In genomic region chr16:86789621-86790051, GRCh38 we compare ENCODE assay signal across 23 cellular contexts.
DNase-seq lines count a peak whose midpoint lies in the region; ATAC-seq, FAIRE-seq and TF ChIP-seq lines count a peak whose summit lies in the region.
"Had no signal": no experiment of that assay in that cellular context is flagged by ENCODE, and none has a peak within 500 bp of the region (broad histone marks: within the 10 kb centered on the region; RNA-seq: fewer than 3 reads in every experiment).

No MANE protein-coding gene starts in this region.

- TF ChIP-seq POLR2A in K562 (conservative IDR thresholded peaks at IDR 0.05): no peak

- peaks cover 2% of the 10 kb centered on the region for H3K9me1 ChIP-seq in K562 (ENCODE audit: control insufficient read depth, insufficient read depth, low read length)

- in situ Hi-C loops in K562 (cut with MboI): no loop called here

- no peak overlapping the region for H3K4me2 ChIP-seq in K562 (ENCODE audit: insufficient read depth, low read length)

- H3K27me3 ChIP-seq in AG04450 (ENCODE audit: control insufficient read depth, insufficient read depth, low read length) (no peaks in the 10 kb centered on the region), HUES64 (ENCODE audit: insufficient read depth, low read length) (no peaks in the 10 kb centered on the region), K562 (ENCODE audit: control insufficient read depth in 2 of 2, insufficient read depth in 2 of 2, low read length in 2 of 2) (peaks cover 32 to 59% of the 10 kb centered on the region in 2 experiments; a peak in 4 of 5 replicates)

- H3K4me3 ChIP-seq in AG04450 (ENCODE audit: low read depth, low read length): no peak overlapping the region
- no peak overlapping the region for H3K4me3 ChIP-seq in HUES64 (ENCODE audit: low read length)
- H3K4me3 ChIP-seq in K562: no peak overlapping the region
- H3K4me3 ChIP-seq in kidney (ENCODE audit: low read length in 2 of 2): no peak overlapping the region

- TF ChIP-seq RAD21 in K562 (CRISPR knock-in tag; conservative IDR thresholded peaks at IDR 0.05 in 1 of 2, IDR thresholded peaks at IDR 0.05 in 1 of 2): no peak

- FAIRE-seq in K562 (lab: Jason Lieb, UNC) (no peak), kidney (lab: Jason Lieb, UNC) (no peak)
- FAIRE-seq: GM12892 had no signal

- H3K4me1 ChIP-seq in HUES64 (ENCODE audit: insufficient read depth, low read length) (peaks cover 23% of the 10 kb centered on the region), K562 (replicated peaks in 1 of 2; ENCODE audit: control insufficient read depth in 2 of 2, insufficient read depth in 2 of 2, low read length in 2 of 2) (no peaks in the 10 kb centered on the region), kidney (ENCODE audit: control insufficient read depth in 1 of 2, insufficient read depth in 1 of 2, low read depth in 1 of 2, low read length in 2 of 2) (no peaks in the 10 kb centered on the region)
- H3K4me1 ChIP-seq: BE2C had no signal

- H3K27ac ChIP-seq in AG04450 (ENCODE audit: low read depth, low read length) (no peak overlapping the region), HUES64 (ENCODE audit: low read depth, low read length) (0 out of 2 replicates have a peak overlapping the region, but pooled peaks have one; percentile 8), K562 (ENCODE audit: extremely low read depth, low read depth, low read length) (no peak overlapping the region), kidney (ENCODE audit: low read depth in 2 of 2, low read length in 2 of 2) (no peak overlapping the region)
- H3K27ac ChIP-seq: 22Rv1 had no signal

- CTCF ChIA-PET in AG04450 (lab: Charles Lee): interaction anchor here (0.7 to 1.1 kb wide), 2 partner anchors 19 to 215 kb away, joined by 3 read pairs; no protein-coding TSS in a partner anchor
- CTCF ChIA-PET in K562 (lab: Yijun Ruan, JAX; ENCODE audit: low intra/inter-chr PET ratio): no interaction called here

- 0 out of 2 replicates have a peak, but pooled peaks cover 5% of the 10 kb centered on the region for H4K20me1 ChIP-seq in K562 (replicated peaks; ENCODE audit: control insufficient read depth, insufficient read depth, low read length)

- no peak for ATAC-seq in K562
- ATAC-seq in HG02840 (IDR thresholded peaks at IDR 0.05; ENCODE audit: low FRiP score, unreplicated experiment): no peak
- ATAC-seq: activated CD8-positive, alpha-beta T cell treated with anti-CD3 and anti-CD28 coated beads, Interleukin-2, amount 10 ng/mL, durations not matched to agents 7 days and 5 days; right cardiac atrium had no signal

- WGBS in HUES64: 76% methylated on average over 13 of the region's 13 CpGs
- WGBS in K562 (ENCODE audit: insufficient coverage, low coverage, missing lambda C conversion rate): under 1% methylated on average over 12 of the region's 13 CpGs

- intact Hi-C loops in K562 (cut with micrococcal nuclease): no loop called here
- intact Hi-C loops in kidney (cut with DNase I): no loop called here

- no peaks in the 10 kb centered on the region; the same call in 1 of the 2 replicates for H3K9me3 ChIP-seq in AG04450 (ENCODE audit: control insufficient read depth, insufficient read depth, low read length)
- no peaks in the 10 kb centered on the region for H3K9me3 ChIP-seq in HUES64 (ENCODE audit: insufficient read depth, low read depth, low read length)
- no peaks in the 10 kb centered on the region for H3K9me3 ChIP-seq in K562 (replicated peaks; ENCODE audit: control insufficient read depth, insufficient read depth, low read depth, low read length)
- no peaks in the 10 kb centered on the region for H3K9me3 ChIP-seq in kidney (ENCODE audit: control insufficient read depth in 1 of 2, low read length in 2 of 2)
- H3K9me3 ChIP-seq: BE2C had no signal

- H3K36me3 ChIP-seq in HUES64 (ENCODE audit: insufficient read depth, low read length): no peaks in the 10 kb centered on the region
- H3K36me3 ChIP-seq in K562 (ENCODE audit: control insufficient read depth, insufficient read depth, low read length): no peaks in the 10 kb centered on the region
- no peaks in the 10 kb centered on the region for H3K36me3 ChIP-seq in kidney (ENCODE audit: control insufficient read depth in 1 of 2, insufficient read depth in 2 of 2, low read length in 2 of 2)
- H3K36me3 ChIP-seq: BE2C had no signal

- no peak for TF ChIP-seq EP300 in K562 (IDR thresholded peaks at IDR 0.05; ENCODE audit: low read length)

- POLR2A ChIA-PET in AG04450 (lab: Yijun Ruan, JAX): interaction anchor here (0.5 kb wide), 1 partner anchor 213 kb away, joined by 5 read pairs; no protein-coding TSS in a partner anchor
- POLR2A ChIA-PET in K562 (lab: Yijun Ruan, JAX): no interaction called here

- TF ChIP-seq CTCF in AG04450 (IDR thresholded peaks at IDR 0.05; ENCODE audit: low read depth, low read length) (no peak), K562 (IDR thresholded peaks at IDR 0.05 in 2 of 3, conservative IDR thresholded peaks at IDR 0.05 in 1 of 3; ENCODE audit: insufficient read depth in 2 of 3, low read depth in 1 of 3, low read length in 3 of 3) (no peak), kidney (IDR thresholded peaks at IDR 0.05; ENCODE audit: borderline replicate concordance, extremely low read depth, insufficient read depth) (no peak)

- DNase-seq in AG04450 (ENCODE audit: low read depth, low spot score): peak; percentile 6
- DNase-seq in K562 (ENCODE audit: extremely low read depth in 1 of 4, low spot score in 3 of 4): no peak
- DNase-seq in kidney tubule cell (ENCODE audit: low spot score): peak; percentile 36
- DNase-seq in kidney: no peak
- DNase-seq in SW480 (ENCODE audit: low spot score): no peak
- DNase-seq in activated CD8-positive, alpha-beta memory T cell treated with anti-CD3 and anti-CD28 coated beads for 24 hours: no peak
- DNase-seq: activated CD4-positive, CD25-positive, alpha-beta regulatory T cell treated with anti-CD3 and anti-CD28 coated beads, Interleukin-2, amount 50 U/mL, for 72 hours; activated CD8-positive, alpha-beta T cell treated with anti-CD3 and anti-CD28 coated beads, Interleukin-2, amount 10 ng/mL, durations not matched to agents 7 days and 5 days; activated T-cell treated with anti-CD3 and anti-CD28 coated beads, Interleukin-2, amount 50 U/mL, for 1 hour; amniotic stem cell; BE2C; cerebellar nuclear complex; DMS79; effector CD4-positive, alpha-beta T cell; erythroblast; kidney glomerular epithelial cell; NCI-H526 treated with DMSO at 0.1 percent for 48 hours; stimulated activated CD8-positive, alpha-beta memory T cell treated with anti-CD3 and anti-CD28 coated beads, Interleukin-4, amount 100 ng/mL, for 48 hours had no signal

- H3K79me2 ChIP-seq in K562 (ENCODE audit: control insufficient read depth, insufficient read depth, low read length): no peaks in the 10 kb centered on the region

- no peak overlapping the region for H3K9ac ChIP-seq in HUES64 (ENCODE audit: low read depth, low read length)
- H3K9ac ChIP-seq in K562 (ENCODE audit: insufficient read depth in 1 of 2, low read depth in 2 of 2, low read length in 2 of 2): no peak overlapping the region
- H3K9ac ChIP-seq in kidney (ENCODE audit: low read length in 2 of 2): no peak overlapping the region

- BruUV-seq in K562 (replicated peaks; lab: Mats Ljungman, UMichigan): no TSS peak

- H2AFZ ChIP-seq in K562 (ENCODE audit: low read depth, low read length): no peak overlapping the region

TF ChIP-seq in K562, 482 proteins besides CTCF, POLR2A, EP300 and RAD21:
- TF ChIP-seq NR2C1 (IDR thresholded peaks at IDR 0.05): no peak
- peak; percentile 26; the same call in 1 of the 2 replicates for TF ChIP-seq NR2C1 (tag; IDR thresholded peaks at IDR 0.05)
- TF ChIP-seq, protein P1, sequence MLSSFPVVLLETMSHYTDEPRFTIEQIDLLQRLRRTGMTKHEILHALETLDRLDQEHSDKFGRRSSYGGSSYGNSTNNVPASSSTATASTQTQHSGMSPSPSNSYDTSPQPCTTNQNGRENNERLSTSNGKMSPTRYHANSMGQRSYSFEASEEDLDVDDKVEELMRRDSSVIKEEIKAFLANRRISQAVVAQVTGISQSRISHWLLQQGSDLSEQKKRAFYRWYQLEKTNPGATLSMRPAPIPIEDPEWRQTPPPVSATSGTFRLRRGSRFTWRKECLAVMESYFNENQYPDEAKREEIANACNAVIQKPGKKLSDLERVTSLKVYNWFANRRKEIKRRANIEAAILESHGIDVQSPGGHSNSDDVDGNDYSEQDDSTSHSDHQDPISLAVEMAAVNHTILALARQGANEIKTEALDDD (IDR thresholded peaks at IDR 0.05): no peak
- TF ChIP-seq LARP7 (IDR thresholded peaks at IDR 0.05): no peak

Comparison
In these comparisons a context has a peak if more than half of its experiments do, and no peak if none do; other contexts are left out.
1. DNase-seq: peak in AG04450 (single experiment) and kidney tubule cell (single experiment); none in K562 (0 of 4), kidney (single experiment), SW480 (single experiment) and activated CD8-positive, alpha-beta memory T cell treated with anti-CD3 and anti-CD28 coated beads for 24 hours (single experiment).